Comparison of ENCODE assay signal across 1 cellular context in genomic region chr9:105244274-105244995, GRCh38.
TF ChIP-seq lines count a peak whose summit lies in the region.

Gene SLC44A1, plus strand, starts transcription at chr9:105244651. Its CDS starts 218 bp downstream, at chr9:105244869.

TF ChIP-seq in HepG2, 621 proteins besides CTCF, POLR2A, EP300 and RAD21 (continued from another document and continues in another):
- TF ChIP-seq ZNF414 (CRISPR knock-in tag; IDR thresholded peaks at IDR 0.05): no peak
- no peak for TF ChIP-seq ZNF383 (CRISPR knock-in tag; IDR thresholded peaks at IDR 0.05; ENCODE audit: borderline replicate concordance)
- peak; percentile 91 for TF ChIP-seq RBM22 (optimal IDR thresholded peaks at IDR 0.05; ENCODE audit: low read length)
- TF ChIP-seq ZNF572 (CRISPR knock-in tag; IDR thresholded peaks at IDR 0.05): peak; percentile 93; the same call in 1 of the 2 replicates
- no peak for TF ChIP-seq FLYWCH1 (CRISPR knock-in tag; IDR thresholded peaks at IDR 0.05)
- TF ChIP-seq ZBTB33 (CRISPR knock-in tag; IDR thresholded peaks at IDR 0.05): peak; percentile 88
- peak; percentile 75; the same call in 1 of the 2 replicates for TF ChIP-seq SRF (IDR thresholded peaks at IDR 0.05; ENCODE audit: low read depth, low read length)
- TF ChIP-seq ZNF563 (CRISPR knock-in tag; IDR thresholded peaks at IDR 0.05): peak; percentile 81
- TF ChIP-seq HNRNPK (IDR thresholded peaks at IDR 0.05; ENCODE audit: low read depth, low read length, poor library complexity, severe bottlenecking): peak; percentile 91
- TF ChIP-seq PAXIP1 (CRISPR knock-in tag; conservative IDR thresholded peaks at IDR 0.05): peak; percentile 82
- TF ChIP-seq RFX1 (IDR thresholded peaks at IDR 0.05): no peak
- no peak for TF ChIP-seq MATR3 (CRISPR knock-in tag; IDR thresholded peaks at IDR 0.05)
- TF ChIP-seq ZNF264 (CRISPR knock-in tag; IDR thresholded peaks at IDR 0.05): peak; percentile 84; the same call in 1 of the 2 replicates
- TF ChIP-seq CHCHD3 (CRISPR knock-in tag; IDR thresholded peaks at IDR 0.05): peak; percentile 70; the same call in 1 of the 2 replicates
- TF ChIP-seq KLF12 (CRISPR knock-in tag; IDR thresholded peaks at IDR 0.05; ENCODE audit: borderline replicate concordance): peak; percentile 95
- TF ChIP-seq SCMH1 (CRISPR knock-in tag; IDR thresholded peaks at IDR 0.05; ENCODE audit: borderline replicate concordance): no peak
- peak; percentile 80; the same call in 1 of the 2 replicates for TF ChIP-seq ZBTB44 (CRISPR knock-in tag; IDR thresholded peaks at IDR 0.05)
- TF ChIP-seq PAWR (CRISPR knock-in tag; IDR thresholded peaks at IDR 0.05; ENCODE audit: borderline replicate concordance): peak; percentile 82; the same call in 1 of the 2 replicates
- TF ChIP-seq ZNF580 (CRISPR knock-in tag; IDR thresholded peaks at IDR 0.05; ENCODE audit: borderline replicate concordance, low read depth): no peak; the same call in 1 of the 2 replicates
- TF ChIP-seq ZBTB7B (CRISPR knock-in tag; IDR thresholded peaks at IDR 0.05): peak; percentile 89; the same call in 1 of the 2 replicates
- peak; percentile 60; the same call in 1 of the 2 replicates for TF ChIP-seq ZNF232 (CRISPR knock-in tag; IDR thresholded peaks at IDR 0.05; ENCODE audit: borderline replicate concordance)
- TF ChIP-seq ARID4A (CRISPR knock-in tag; IDR thresholded peaks at IDR 0.05; ENCODE audit: borderline replicate concordance): peak; percentile 89; the same call in 1 of the 2 replicates
- peak; percentile 61 for TF ChIP-seq NFYC (CRISPR knock-in tag; IDR thresholded peaks at IDR 0.05)
- TF ChIP-seq DDIT3 (CRISPR knock-in tag; IDR thresholded peaks at IDR 0.05): no peak
- peak; percentile 81 for TF ChIP-seq GMEB1 (CRISPR knock-in tag; IDR thresholded peaks at IDR 0.05; ENCODE audit: borderline replicate concordance)
- TF ChIP-seq GFI1 (CRISPR knock-in tag; IDR thresholded peaks at IDR 0.05; ENCODE audit: borderline replicate concordance): peak; percentile 74; the same call in 1 of the 2 replicates
- TF ChIP-seq ZNF678 (CRISPR knock-in tag; IDR thresholded peaks at IDR 0.05): peak; percentile 92; the same call in 1 of the 2 replicates
- TF ChIP-seq ZNF432 (CRISPR knock-in tag; IDR thresholded peaks at IDR 0.05; ENCODE audit: borderline replicate concordance): no peak
- peak; percentile 89 for TF ChIP-seq ZNF639 (CRISPR knock-in tag; conservative IDR thresholded peaks at IDR 0.05)
- TF ChIP-seq SKIL (CRISPR knock-in tag; IDR thresholded peaks at IDR 0.05; ENCODE audit: borderline replicate concordance): peak; percentile 91
